ENCODE assay signal across 1 cellular context in the genomic region with DNA sequence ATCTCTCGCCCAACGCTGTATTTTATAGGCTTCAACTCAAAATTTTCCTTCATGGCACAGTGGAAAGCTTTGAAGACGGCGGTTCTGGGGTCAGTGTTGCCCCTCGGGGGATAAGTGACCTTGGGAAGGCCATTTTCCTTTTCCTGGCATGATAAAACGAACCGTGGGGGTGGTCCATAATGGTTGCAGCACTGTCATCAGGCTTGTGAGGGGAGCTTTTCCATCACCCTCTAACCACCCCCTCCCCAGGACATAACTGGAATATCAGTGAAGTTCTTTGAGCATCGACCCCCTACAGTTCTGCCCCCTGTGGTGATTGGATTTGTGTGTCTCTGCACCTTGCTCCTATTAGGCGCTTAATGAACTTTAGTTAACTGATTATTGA.
TF ChIP-seq lines count a peak whose summit lies in the region.

No MANE protein-coding gene starts in this region.

TF ChIP-seq in IMR-90, 13 proteins besides CTCF, POLR2A, EP300 and RAD21 (continued from another document):
- TF ChIP-seq, protein P1, sequence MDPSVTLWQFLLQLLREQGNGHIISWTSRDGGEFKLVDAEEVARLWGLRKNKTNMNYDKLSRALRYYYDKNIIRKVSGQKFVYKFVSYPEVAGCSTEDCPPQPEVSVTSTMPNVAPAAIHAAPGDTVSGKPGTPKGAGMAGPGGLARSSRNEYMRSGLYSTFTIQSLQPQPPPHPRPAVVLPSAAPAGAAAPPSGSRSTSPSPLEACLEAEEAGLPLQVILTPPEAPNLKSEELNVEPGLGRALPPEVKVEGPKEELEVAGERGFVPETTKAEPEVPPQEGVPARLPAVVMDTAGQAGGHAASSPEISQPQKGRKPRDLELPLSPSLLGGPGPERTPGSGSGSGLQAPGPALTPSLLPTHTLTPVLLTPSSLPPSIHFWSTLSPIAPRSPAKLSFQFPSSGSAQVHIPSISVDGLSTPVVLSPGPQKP (IDR thresholded peaks at IDR 0.05; ENCODE audit: borderline replicate concordance, low read depth, low read length), result no peak
- no peak for TF ChIP-seq CEBPB (IDR thresholded peaks at IDR 0.05; ENCODE audit: low read depth, low read length)
- TF ChIP-seq CHD1 (IDR thresholded peaks at IDR 0.05; ENCODE audit: low read depth, low read length), result peak; percentile 89; the same call in 1 of the 2 replicates
- TF ChIP-seq RFX5 (IDR thresholded peaks at IDR 0.05; ENCODE audit: low read depth, low read length), result no peak
